ENCODE assay signal across 8 cellular contexts in the genomic region with DNA sequence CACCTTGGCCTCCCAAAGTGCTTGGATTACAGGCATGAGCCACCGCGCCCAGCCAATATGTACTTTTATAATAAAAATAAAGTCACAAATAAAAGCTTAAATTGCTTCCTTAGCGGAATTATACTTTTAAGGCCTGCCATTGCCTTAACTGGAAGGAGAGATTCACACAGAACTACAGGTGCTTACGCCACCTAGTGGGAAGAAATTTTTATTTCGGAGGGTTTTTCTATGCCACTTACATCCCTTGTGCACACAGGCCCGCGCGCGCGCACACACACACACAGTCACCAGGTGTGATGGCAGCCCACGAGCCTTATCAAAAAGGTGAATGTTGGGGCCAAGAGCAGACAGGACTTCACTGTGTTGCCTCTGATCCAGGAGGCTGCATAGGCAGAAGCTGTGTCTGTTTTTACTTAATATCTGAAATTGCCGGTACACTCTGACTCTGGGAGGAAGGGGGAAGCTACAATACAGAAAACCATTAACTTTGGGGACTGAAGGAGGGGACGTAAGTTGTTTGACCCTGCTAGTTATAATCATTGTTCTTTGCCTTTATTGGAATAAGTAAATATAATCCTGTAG.
DNase-seq lines count a peak whose midpoint lies in the region; ATAC-seq and TF ChIP-seq lines count a peak whose summit lies in the region.

No MANE protein-coding gene starts in this region.

- H3K4me1 ChIP-seq in colonic mucosa, result peaks cover 4% of the 10 kb centered on the region

- H3K9ac ChIP-seq in colonic mucosa (ENCODE audit: low read depth in 2 of 2, low read length in 2 of 2), result no peak overlapping the region

- DNase-seq in DMS 273 (lab: John Stamatoyannopoulos, UW; ENCODE audit: unreplicated experiment), result peak; percentile 67
- no peak for DNase-seq in DMS 273 treated with DMSO at 0.1 percent for 48 hours (lab: John Stamatoyannopoulos, UW)
- peak; percentile 54 for DNase-seq in RPMI7951 (ENCODE audit: low read depth)
- DNase-seq in colonic mucosa, result peak; percentile 60
- no peak for DNase-seq in left lobe of liver (ENCODE audit: low spot score)
- DNase-seq in stimulated activated naive CD8-positive, alpha-beta T cell treated with anti-CD3 and anti-CD28 coated beads, Interleukin-15, Interleukin-2, amounts not matched to agents 100 U/mL and 50 U/mL, for 24 hours, result peak; percentile 19
- DNase-seq in DMS79 treated with DMSO at 0.1 percent for 48 hours (lab: John Stamatoyannopoulos, UW), result no peak

- peak; percentile 81 for ATAC-seq in left lobe of liver
- ATAC-seq in stimulated activated naive CD8-positive, alpha-beta T cell treated with anti-CD3 and anti-CD28 coated beads, Interleukin-15, Interleukin-2, amounts not matched to agents 100 U/mL and 50 U/mL, for 24 hours, result no peak

- no peaks in the 10 kb centered on the region for H3K36me3 ChIP-seq in colonic mucosa

- H3K4me3 ChIP-seq in colonic mucosa, result no peak overlapping the region

- peak; percentile 57; the same call in 1 of the 2 replicates for TF ChIP-seq CTCF in LNCAP (IDR thresholded peaks at IDR 0.05)
- peak; percentile 50 for TF ChIP-seq CTCF in colonic mucosa (IDR thresholded peaks at IDR 0.05)

- H3K27ac ChIP-seq in colonic mucosa, result no peak overlapping the region

- no peaks in the 10 kb centered on the region for H3K9me3 ChIP-seq in colonic mucosa

- no peaks in the 10 kb centered on the region for H3K27me3 ChIP-seq in colonic mucosa

- intact Hi-C loops in colonic mucosa (cut with DNase I), result loop anchor here (5.0 kb wide), 2 partner anchors 670 to 840 kb away; no protein-coding TSS in a partner anchor

Comparison
In these comparisons a context has a peak if more than half of its experiments do, and no peak if none do; other contexts are left out.
1. DNase-seq: peak in DMS 273 (single experiment), RPMI7951 (single experiment), colonic mucosa (single experiment) and stimulated activated naive CD8-positive, alpha-beta T cell treated with anti-CD3 and anti-CD28 coated beads, Interleukin-15, Interleukin-2, amounts not matched to agents 100 U/mL and 50 U/mL, for 24 hours (single experiment); none in DMS 273 treated with DMSO at 0.1 percent for 48 hours (single experiment), left lobe of liver (single experiment) and DMS79 treated with DMSO at 0.1 percent for 48 hours (single experiment).